24 cellular contexts compared by ENCODE assay signal in genomic region chr1:211741799-211742198, GRCh38.
DNase-seq lines count a peak whose midpoint lies in the region; ATAC-seq, FAIRE-seq and TF ChIP-seq lines count a peak whose summit lies in the region.
"Had no signal": no experiment of that assay in that cellular context is flagged by ENCODE, and none has a peak within 500 bp of the region (broad histone marks: within the 10 kb centered on the region; RNA-seq: fewer than 3 reads in every experiment).

No MANE protein-coding gene starts in this region.

- H3K9me1 ChIP-seq in K562 (ENCODE audit: control insufficient read depth, insufficient read depth, low read length), result no peaks in the 10 kb centered on the region

- WGBS in K562 (ENCODE audit: insufficient coverage, low coverage, missing lambda C conversion rate), result 29% methylated on average over 3 of the region's 3 CpGs
- 65 to 74% (median 67%) methylated on average over 3 of the region's 3 CpGs for WGBS in ovary, 3 donors

- H3K27me3 ChIP-seq in PC-3 (ENCODE audit: low read length) (no peaks in the 10 kb centered on the region), K562 (ENCODE audit: control insufficient read depth in 2 of 2, insufficient read depth in 2 of 2, low read length in 2 of 2) (no peaks in the 10 kb centered on the region), ovary (no peaks in the 10 kb centered on the region), left lung (no peaks in the 10 kb centered on the region)
- H3K27me3 ChIP-seq: gastrocnemius medialis had no signal

- POLR2A ChIA-PET in PC-3 (lab: Charles Lee; ENCODE audit: unreplicated experiment) (no interaction called here), K562 (lab: Yijun Ruan, JAX) (interaction anchor here (0.7 to 1.0 kb wide), 4 partner anchors 7 to 88 kb away, joined by 3 to 7 read pairs (median 3); no protein-coding TSS in a partner anchor)

- H3K79me2 ChIP-seq in PC-3 (ENCODE audit: low read length), result no peaks in the 10 kb centered on the region
- H3K79me2 ChIP-seq in K562 (ENCODE audit: control insufficient read depth, insufficient read depth, low read length), result no peaks in the 10 kb centered on the region

- no peaks in the 10 kb centered on the region for H3F3A ChIP-seq in PC-3 (ENCODE audit: low read length, unreplicated experiment)

- in situ Hi-C loops in K562 (cut with MboI), result no loop called here

- no peak for TF ChIP-seq CTCF in PC-3 (conservative IDR thresholded peaks at IDR 0.05; ENCODE audit: low read depth, low read length)
- no peak for TF ChIP-seq CTCF in K562 (IDR thresholded peaks at IDR 0.05 in 2 of 3, conservative IDR thresholded peaks at IDR 0.05 in 1 of 3; ENCODE audit: insufficient read depth in 2 of 3, low read depth in 1 of 3, low read length in 3 of 3)
- no peak for TF ChIP-seq CTCF in ovary (IDR thresholded peaks at IDR 0.05)
- no peak for TF ChIP-seq CTCF in left lung (IDR thresholded peaks at IDR 0.05)

- H3K4me1 ChIP-seq in PC-3 (ENCODE audit: insufficient read depth, low read length) (no peaks in the 10 kb centered on the region), K562 (replicated peaks in 1 of 2; ENCODE audit: control insufficient read depth in 2 of 2, insufficient read depth in 2 of 2, low read length in 2 of 2) (peaks cover 4 to 5% of the 10 kb centered on the region in 2 experiments; a peak in 1 of 5 replicates), ovary (ENCODE audit: insufficient read depth) (no peaks in the 10 kb centered on the region), left lung (peaks cover 0 to 11% of the 10 kb centered on the region in 2 donors)
- H3K4me1 ChIP-seq: gastrocnemius medialis had no signal

- DNase-seq in Daoy (ENCODE audit: low read depth) (peak; percentile 44), PC-3 (peak; percentile 11), K562 (ENCODE audit: extremely low read depth in 1 of 4, low spot score in 3 of 4) (no peak), substantia nigra (lab: John Stamatoyannopoulos, UW) (no peak), NCI-H2107 treated with DMSO at 0.1 percent for 48 hours (lab: John Stamatoyannopoulos, UW; ENCODE audit: unreplicated experiment) (no peak), ovary (no peak), left lung (no peak)
- no peak for DNase-seq in activated effector memory CD4-positive, alpha-beta T cell treated with anti-CD3 and anti-CD28 coated beads, Interleukin-2, amount 50 U/mL, for 16 hours
- DNase-seq: activated CD4-positive, alpha-beta T cell treated with anti-CD3 and anti-CD28 coated beads, Interleukin-2, amount 50 U/mL, for 4 hours; activated CD8-positive, alpha-beta memory T cell treated with anti-CD3 and anti-CD28 coated beads, Interleukin-2, amount 10 ng/mL, durations not matched to agents 7 days and 5 days; activated T-cell treated with anti-CD3 and anti-CD28 coated beads, Interleukin-2, amount 50 U/mL, for 48 hours; cerebellar nuclear complex; gastrocnemius medialis; kidney; naive B cell; NCI-H1436 treated with DMSO at 0.1 percent for 48 hours; NCI-H2107; NCI-H446 treated with DMSO at 0.1 percent for 48 hours; stimulated activated CD4-positive, alpha-beta T cell treated with anti-CD3 and anti-CD28 coated beads, Interleukin-15, amount 100 ng/mL, for 24 hours; stimulated activated CD4-positive, alpha-beta T cell treated with anti-CD3 and anti-CD28 coated beads, Interleukin-4, amount 100 ng/mL, for 4 hours; T-helper 17 cell had no signal

- no peak overlapping the region for H3K4me2 ChIP-seq in PC-3 (ENCODE audit: low read length)
- H3K4me2 ChIP-seq in K562 (ENCODE audit: insufficient read depth, low read length), result no peak overlapping the region

- intact Hi-C loops in PC-3 (cut with micrococcal nuclease) (no loop called here), K562 (cut with micrococcal nuclease) (loop anchor here (1.0 to 5.0 kb wide), 2 partner anchors 91 to 294 kb away; partner anchors contain the start of genes DTL, INTS7 and LPGAT1), ovary (cut with DNase I) (no loop called here), left lung (cut with DNase I) (no loop called here)

- H3K9ac ChIP-seq in PC-3 (ENCODE audit: low read length) (no peak overlapping the region), K562 (ENCODE audit: insufficient read depth in 1 of 2, low read depth in 2 of 2, low read length in 2 of 2) (no peak overlapping the region)

- H3K36me3 ChIP-seq in PC-3 (ENCODE audit: low read depth, low read length), result no peaks in the 10 kb centered on the region
- no peaks in the 10 kb centered on the region for H3K36me3 ChIP-seq in K562 (ENCODE audit: control insufficient read depth, insufficient read depth, low read length)
- H3K36me3 ChIP-seq in ovary, result no peaks in the 10 kb centered on the region
- H3K36me3 ChIP-seq in left lung, result no peaks in the 10 kb centered on the region
- H3K36me3 ChIP-seq: gastrocnemius medialis had no signal

- no peak overlapping the region for H3K4me3 ChIP-seq in PC-3 (ENCODE audit: low read length)
- H3K4me3 ChIP-seq in K562, result no peak overlapping the region
- H3K4me3 ChIP-seq in ovary, result no peak overlapping the region
- no peak overlapping the region for H3K4me3 ChIP-seq in left lung
- H3K4me3 ChIP-seq: gastrocnemius medialis had no signal

- TF ChIP-seq EP300 in K562 (IDR thresholded peaks at IDR 0.05; ENCODE audit: low read length) (no peak), ovary (IDR thresholded peaks at IDR 0.05) (no peak)

- CTCF ChIA-PET in PC-3 (lab: Charles Lee) (no interaction called here), K562 (lab: Yijun Ruan, JAX; ENCODE audit: low intra/inter-chr PET ratio) (interaction anchor here (0.5 kb wide), 1 partner anchor 186 kb away, joined by 3 read pairs; no protein-coding TSS in a partner anchor)

- ATAC-seq in PC-3 (no peak), K562 (no peak), left lung (no peak)
- ATAC-seq: activated CD4-positive, CD25-positive, alpha-beta regulatory T cell treated with anti-CD3 and anti-CD28 coated beads, Interleukin-2, amount 50 U/mL, for 24 hours; activated CD8-positive, alpha-beta memory T cell treated with anti-CD3 and anti-CD28 coated beads, Interleukin-2, amount 10 ng/mL, durations not matched to agents 7 days and 5 days; gastrocnemius medialis; stimulated activated effector memory CD8-positive, alpha-beta T cell treated with anti-CD3 and anti-CD28 coated beads, Interleukin-12 subunit alpha, Interleukin-12 subunit beta, amount 100 ng/mL, for 72 hours; T-helper 17 cell had no signal

- H4K20me1 ChIP-seq in PC-3 (ENCODE audit: low read length) (no peaks in the 10 kb centered on the region), K562 (replicated peaks; ENCODE audit: control insufficient read depth, insufficient read depth, low read length) (no peaks in the 10 kb centered on the region)

- no peak for TF ChIP-seq POLR2A in K562 (conservative IDR thresholded peaks at IDR 0.05)
- no peak for TF ChIP-seq POLR2A in ovary (IDR thresholded peaks at IDR 0.05)

- BruUV-seq in PC-3 (replicated peaks; lab: Mats Ljungman, UMichigan), result no TSS peak
- no TSS peak for BruUV-seq in K562 (replicated peaks; lab: Mats Ljungman, UMichigan)

- H2AFZ ChIP-seq in PC-3 (ENCODE audit: low read length) (no peak overlapping the region), K562 (ENCODE audit: low read depth, low read length) (no peak overlapping the region)

- H3K27ac ChIP-seq in PC-3 (ENCODE audit: low read length) (no peak overlapping the region), K562 (ENCODE audit: extremely low read depth, low read depth, low read length) (no peak overlapping the region), substantia nigra (ENCODE audit: low read depth, low read length, poor library complexity, severe bottlenecking) (peak overlapping the region; percentile 88), ovary (no peak overlapping the region), left lung (no peak overlapping the region)
- H3K27ac ChIP-seq: gastrocnemius medialis had no signal

- H3K9me3 ChIP-seq in PC-3 (ENCODE audit: low read length) (no peaks in the 10 kb centered on the region), K562 (replicated peaks; ENCODE audit: control insufficient read depth, insufficient read depth, low read depth, low read length) (no peaks in the 10 kb centered on the region), ovary (no peaks in the 10 kb centered on the region), left lung (no peaks in the 10 kb centered on the region)
- H3K9me3 ChIP-seq: gastrocnemius medialis had no signal

- H3K9me2 ChIP-seq in PC-3 (replicated peaks; ENCODE audit: low read length), result no peaks in the 10 kb centered on the region

- TF ChIP-seq RAD21 in K562 (CRISPR knock-in tag; conservative IDR thresholded peaks at IDR 0.05 in 1 of 2, IDR thresholded peaks at IDR 0.05 in 1 of 2), result no peak

- FAIRE-seq in K562 (lab: Jason Lieb, UNC), result no peak
- FAIRE-seq: G401.6, kidney had no signal

TF ChIP-seq in K562, 482 proteins besides CTCF, POLR2A, EP300 and RAD21 (continues in another document):
- 0 out of 2 replicates have a peak, but pooled peaks have one; percentile 7 for TF ChIP-seq ZNF395 (CRISPR knock-in tag; IDR thresholded peaks at IDR 0.05)

Comparison
In these comparisons a context has a peak if more than half of its experiments do, and no peak if none do; other contexts are left out.
1. DNase-seq: peak in Daoy (single experiment) and PC-3 (single experiment); none in K562 (0 of 4), substantia nigra (0 of 49), NCI-H2107 treated with DMSO at 0.1 percent for 48 hours (single experiment), ovary (0 of 5), activated effector memory CD4-positive, alpha-beta T cell treated with anti-CD3 and anti-CD28 coated beads, Interleukin-2, amount 50 U/mL, for 16 hours (single experiment) and left lung (0 of 2).